ENCODE assay signal across 16 cellular contexts in genomic region chr9:93829271-93830223, GRCh38.
DNase-seq lines count a peak whose midpoint lies in the region; TF ChIP-seq lines count a peak whose summit lies in the region.
"Had no signal": no experiment of that assay in that cellular context is flagged by ENCODE, and none has a peak within 500 bp of the region (broad histone marks: within the 10 kb centered on the region; RNA-seq: fewer than 3 reads in every experiment).

No MANE protein-coding gene starts in this region.

- H3K4me1 ChIP-seq in hepatocyte (ENCODE audit: insufficient read depth) (peaks cover 14% of the 10 kb centered on the region), osteoblast (ENCODE audit: insufficient read depth, low read length) (no peaks in the 10 kb centered on the region), breast epithelium (no peaks in the 10 kb centered on the region)
- H3K4me1 ChIP-seq: BLaER1 had no signal

- TF ChIP-seq POLR2A in breast epithelium (IDR thresholded peaks at IDR 0.05) = no peak

- DNase-seq in AG08396 (ENCODE audit: low spot score) = peak; percentile 2
- DNase-seq in GM10266 (ENCODE audit: extremely low spot score) = peak; percentile 4
- peak; percentile 3 for DNase-seq in hepatocyte (ENCODE audit: low spot score)
- peak; percentile 85 for DNase-seq in osteoblast (ENCODE audit: insufficient read length, low spot score, missing footprints)
- no peak for DNase-seq in breast epithelium (ENCODE audit: low spot score in 2 of 2)
- DNase-seq in stimulated activated CD4-positive, alpha-beta T cell treated with anti-CD3 and anti-CD28 coated beads, Interleukin-2, amount 100 ng/mL, for 24 hours = no peak
- no peak for DNase-seq in EL
- DNase-seq: CD8-positive, alpha-beta memory T cell; NCI-H1436; NCI-H2081 treated with DMSO at 0.1 percent for 48 hours; NCI-H2227 treated with DMSO at 0.1 percent for 48 hours; NCI-H524 treated with DMSO at 0.1 percent for 48 hours; NK-92 treated with Interleukin-12 subunit alpha and Interleukin-12 subunit beta, amount 100 ng/mL, for 24 hours; OCI-M1 had no signal

- no peaks in the 10 kb centered on the region for H3K79me2 ChIP-seq in hepatocyte
- no peaks in the 10 kb centered on the region for H3K79me2 ChIP-seq in osteoblast (ENCODE audit: insufficient read depth, low read length)

- H3K36me3 ChIP-seq in hepatocyte (replicated peaks; ENCODE audit: insufficient read depth, low read depth) (no peaks in the 10 kb centered on the region), osteoblast (ENCODE audit: insufficient read depth, low read length) (no peaks in the 10 kb centered on the region), breast epithelium (no peaks in the 10 kb centered on the region)
- H3K36me3 ChIP-seq: BLaER1 had no signal

- H2AFZ ChIP-seq in hepatocyte = no peak overlapping the region
- no peak overlapping the region for H2AFZ ChIP-seq in osteoblast (ENCODE audit: low read length)

- TF ChIP-seq CTCF in GM10266 (IDR thresholded peaks at IDR 0.05; ENCODE audit: control insufficient read depth, insufficient read depth, low read depth, missing control alignments) (no peak), hepatocyte (IDR thresholded peaks at IDR 0.05; ENCODE audit: poor library complexity) (no peak), osteoblast (IDR thresholded peaks at IDR 0.05; ENCODE audit: extremely low read depth, low read depth, low read length) (no peak), breast epithelium (IDR thresholded peaks at IDR 0.05) (no peak)

- H3K9me3 ChIP-seq in hepatocyte (ENCODE audit: low read depth) (no peaks in the 10 kb centered on the region), osteoblast (ENCODE audit: low read depth, low read length) (no peaks in the 10 kb centered on the region), breast epithelium (no peaks in the 10 kb centered on the region)

- H3K27ac ChIP-seq in hepatocyte (no peak overlapping the region), osteoblast (ENCODE audit: low read depth, low read length) (no peak overlapping the region), breast epithelium (no peak overlapping the region)
- H3K27ac ChIP-seq: BLaER1, RWPE1 had no signal

- no peak overlapping the region for H3K4me2 ChIP-seq in hepatocyte
- H3K4me2 ChIP-seq in osteoblast (ENCODE audit: insufficient read depth, low read length) = no peak overlapping the region
- H3K4me2 ChIP-seq: BLaER1 had no signal

- H3K27me3 ChIP-seq in hepatocyte (peaks cover 9% of the 10 kb centered on the region), osteoblast (ENCODE audit: insufficient read depth, low read length) (no peaks in the 10 kb centered on the region), breast epithelium (peaks cover 0 to 26% of the 10 kb centered on the region in 2 donors)
- H3K27me3 ChIP-seq: BLaER1 had no signal

- intact Hi-C loops in breast epithelium (cut with DNase I; ENCODE audit: low total_unique reads) = no loop called here

- 73% methylated on average over 21 of the region's 21 CpGs for WGBS in hepatocyte (ENCODE audit: low lambda C conversion rate, missing lambda C conversion rate)

- H3K4me3 ChIP-seq in hepatocyte (no peak overlapping the region), osteoblast (ENCODE audit: insufficient read depth, low read length) (no peak overlapping the region), breast epithelium (no peak overlapping the region)
- H3K4me3 ChIP-seq: BLaER1 had no signal

- no peaks in the 10 kb centered on the region for H4K20me1 ChIP-seq in hepatocyte (ENCODE audit: insufficient read depth, poor library complexity, severe bottlenecking)
- H4K20me1 ChIP-seq in osteoblast (ENCODE audit: insufficient read depth, low read length) = no peaks in the 10 kb centered on the region
- H4K20me1 ChIP-seq: BLaER1 had no signal

- H3K9me2 ChIP-seq in hepatocyte (replicated peaks; ENCODE audit: insufficient read depth) = no peaks in the 10 kb centered on the region

Comparison
In these comparisons a context has a peak if more than half of its experiments do, and no peak if none do; other contexts are left out.
1. DNase-seq: peak in AG08396 (single experiment), GM10266 (single experiment), hepatocyte (single experiment) and osteoblast (single experiment); none in breast epithelium (0 of 2), stimulated activated CD4-positive, alpha-beta T cell treated with anti-CD3 and anti-CD28 coated beads, Interleukin-2, amount 100 ng/mL, for 24 hours (0 of 2) and EL (single experiment).